In the genomic region with DNA sequence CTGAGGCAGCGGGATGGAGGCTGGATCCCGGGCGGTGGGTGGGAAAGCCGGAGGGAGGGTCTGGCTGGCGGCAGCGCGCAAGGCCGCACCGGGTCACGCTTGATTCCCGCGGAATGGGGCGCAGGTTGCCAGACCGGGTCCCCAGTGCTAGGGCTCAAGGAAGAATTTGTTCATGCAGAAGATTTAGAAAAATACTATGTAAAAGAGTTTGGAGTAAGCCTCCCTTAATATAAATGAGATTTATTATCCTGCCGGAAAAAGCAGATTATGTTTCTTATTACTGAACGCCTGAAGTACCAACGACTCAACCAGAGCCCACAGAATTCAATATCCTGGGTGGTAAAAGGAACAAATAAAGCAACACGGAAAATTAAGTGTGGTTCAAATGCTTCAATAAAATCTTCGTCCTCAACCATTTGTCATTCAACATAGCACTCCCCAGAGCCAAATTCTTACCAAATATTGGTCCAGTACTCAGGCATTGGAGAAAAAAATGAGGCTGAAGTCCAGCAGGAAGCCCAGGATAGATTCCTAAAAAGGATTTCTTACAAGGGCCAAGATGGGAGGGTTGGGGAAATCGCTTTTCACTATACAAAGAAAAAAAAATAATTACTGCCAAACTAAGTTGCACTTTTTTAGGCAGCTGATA, we compare ENCODE assay signal across 1 cellular context.
A peak's percentile ranks its signal among the peaks of the same experiment; 100 is the strongest.
TF ChIP-seq lines count a peak whose summit lies in the region.

No MANE protein-coding gene starts in this region.

TF ChIP-seq in HepG2, 621 proteins besides CTCF, POLR2A, EP300 and RAD21 (continued from another document and continues in another):
- TF ChIP-seq ARID4A (CRISPR knock-in tag; IDR thresholded peaks at IDR 0.05; ENCODE audit: borderline replicate concordance) (peak; percentile 78; the same call in 1 of the 2 replicates), ZBTB2 (CRISPR knock-in tag; IDR thresholded peaks at IDR 0.05; ENCODE audit: low read depth) (no peak), FOXO1 (CRISPR knock-in tag; IDR thresholded peaks at IDR 0.05) (no peak), IRX3 (CRISPR knock-in tag; IDR thresholded peaks at IDR 0.05; ENCODE audit: borderline replicate concordance, low read depth) (no peak), SPEN (CRISPR knock-in tag; IDR thresholded peaks at IDR 0.05; ENCODE audit: low read depth) (peak; percentile 68; the same call in 1 of the 2 replicates), KLF16 (CRISPR knock-in tag; IDR thresholded peaks at IDR 0.05) (0 out of 4 replicates have a peak, but pooled peaks of 1 of the 2 experiments have one; percentile 20), FOSL1 (CRISPR knock-in tag; IDR thresholded peaks at IDR 0.05; ENCODE audit: borderline replicate concordance) (no peak), MAFK (conservative IDR thresholded peaks at IDR 0.05 in 1 of 2, IDR thresholded peaks at IDR 0.05 in 1 of 2; ENCODE audit: low read length in 2 of 2) (no peak), WIZ (CRISPR knock-in tag; IDR thresholded peaks at IDR 0.05) (0 out of 2 replicates have a peak, but pooled peaks have one; percentile 2), ZNF235 (CRISPR knock-in tag; IDR thresholded peaks at IDR 0.05; ENCODE audit: borderline replicate concordance) (no peak), EED (CRISPR knock-in tag; IDR thresholded peaks at IDR 0.05) (no peak), LBX2 (CRISPR knock-in tag; IDR thresholded peaks at IDR 0.05; ENCODE audit: borderline replicate concordance) (no peak), ZNF280D (CRISPR knock-in tag; IDR thresholded peaks at IDR 0.05) (0 out of 2 replicates have a peak, but pooled peaks have one; percentile 22), ZFP90 (CRISPR knock-in tag; IDR thresholded peaks at IDR 0.05; ENCODE audit: borderline replicate concordance) (0 out of 2 replicates have a peak, but pooled peaks have one; percentile 44), AHDC1 (CRISPR knock-in tag; IDR thresholded peaks at IDR 0.05; ENCODE audit: borderline replicate concordance) (0 out of 2 replicates have a peak, but pooled peaks have one; percentile 7), KLF11 (CRISPR knock-in tag; IDR thresholded peaks at IDR 0.05) (no peak), IKZF4 (CRISPR knock-in tag; IDR thresholded peaks at IDR 0.05; ENCODE audit: borderline replicate concordance, low read depth, not compliant biosample characterization) (no peak), KDM2A (CRISPR knock-in tag; IDR thresholded peaks at IDR 0.05; ENCODE audit: borderline replicate concordance, low read depth) (0 out of 2 replicates have a peak, but pooled peaks have one; percentile 4), ZNF30 (CRISPR knock-in tag; IDR thresholded peaks at IDR 0.05) (no peak), SKI (IDR thresholded peaks at IDR 0.05; ENCODE audit: partially characterized antibody) (peak; percentile 4), TEF (CRISPR knock-in tag; IDR thresholded peaks at IDR 0.05) (no peak), AGO1 (IDR thresholded peaks at IDR 0.05; ENCODE audit: low read depth, low read length, poor library complexity, severe bottlenecking) (no peak), NCOA5 (CRISPR knock-in tag; IDR thresholded peaks at IDR 0.05) (no peak), NFKB2 (CRISPR knock-in tag; IDR thresholded peaks at IDR 0.05; ENCODE audit: borderline replicate concordance) (no peak), HMGXB4 (CRISPR knock-in tag; IDR thresholded peaks at IDR 0.05; ENCODE audit: borderline replicate concordance in 1 of 2, low read depth in 1 of 2) (peak in 1 of 2 experiments; percentile 9; a peak in 1 of 4 replicates), HNRNPLL (IDR thresholded peaks at IDR 0.05; ENCODE audit: low read depth, low read length, poor library complexity, severe bottlenecking) (no peak)
- TF ChIP-seq, protein P1, sequence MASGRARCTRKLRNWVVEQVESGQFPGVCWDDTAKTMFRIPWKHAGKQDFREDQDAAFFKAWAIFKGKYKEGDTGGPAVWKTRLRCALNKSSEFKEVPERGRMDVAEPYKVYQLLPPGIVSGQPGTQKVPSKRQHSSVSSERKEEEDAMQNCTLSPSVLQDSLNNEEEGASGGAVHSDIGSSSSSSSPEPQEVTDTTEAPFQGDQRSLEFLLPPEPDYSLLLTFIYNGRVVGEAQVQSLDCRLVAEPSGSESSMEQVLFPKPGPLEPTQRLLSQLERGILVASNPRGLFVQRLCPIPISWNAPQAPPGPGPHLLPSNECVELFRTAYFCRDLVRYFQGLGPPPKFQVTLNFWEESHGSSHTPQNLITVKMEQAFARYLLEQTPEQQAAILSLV (CRISPR knock-in tag; IDR thresholded peaks at IDR 0.05; ENCODE audit: borderline replicate concordance), result no peak
- TF ChIP-seq, protein P2, sequence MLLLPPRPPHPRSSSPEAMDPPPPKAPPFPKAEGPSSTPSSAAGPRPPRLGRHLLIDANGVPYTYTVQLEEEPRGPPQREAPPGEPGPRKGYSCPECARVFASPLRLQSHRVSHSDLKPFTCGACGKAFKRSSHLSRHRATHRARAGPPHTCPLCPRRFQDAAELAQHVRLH (CRISPR knock-in tag; IDR thresholded peaks at IDR 0.05; ENCODE audit: borderline replicate concordance, low read depth), result peak; percentile 1; the same call in 1 of the 2 replicates
